Comparison of ENCODE assay signal across 1 cellular context in the genomic region with DNA sequence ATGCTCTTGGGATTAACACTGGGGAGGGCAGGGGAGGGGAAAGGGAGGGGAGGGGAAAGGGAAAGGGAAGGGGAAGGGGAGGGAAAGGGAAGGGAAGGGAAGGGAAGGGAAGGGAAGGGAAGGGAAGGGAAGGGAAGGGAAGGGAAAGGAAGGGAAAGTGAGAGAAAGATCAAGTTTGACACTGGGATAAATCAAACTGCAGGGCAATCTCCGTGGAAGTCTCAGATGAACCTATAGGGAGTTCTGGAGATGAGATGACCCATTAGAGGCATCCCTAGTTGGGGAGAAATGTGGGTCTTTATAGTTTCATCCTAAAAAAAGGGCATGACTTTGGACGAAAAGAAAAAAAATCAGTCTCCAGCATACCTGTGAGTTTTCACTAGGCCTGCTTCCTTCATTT.
A peak's percentile ranks its signal among the peaks of the same experiment; 100 is the strongest.
TF ChIP-seq lines count a peak whose summit lies in the region.

No MANE protein-coding gene starts in this region.

TF ChIP-seq in HepG2, 621 proteins besides CTCF, POLR2A, EP300 and RAD21 (continued from another document):
- TF ChIP-seq, protein P1, sequence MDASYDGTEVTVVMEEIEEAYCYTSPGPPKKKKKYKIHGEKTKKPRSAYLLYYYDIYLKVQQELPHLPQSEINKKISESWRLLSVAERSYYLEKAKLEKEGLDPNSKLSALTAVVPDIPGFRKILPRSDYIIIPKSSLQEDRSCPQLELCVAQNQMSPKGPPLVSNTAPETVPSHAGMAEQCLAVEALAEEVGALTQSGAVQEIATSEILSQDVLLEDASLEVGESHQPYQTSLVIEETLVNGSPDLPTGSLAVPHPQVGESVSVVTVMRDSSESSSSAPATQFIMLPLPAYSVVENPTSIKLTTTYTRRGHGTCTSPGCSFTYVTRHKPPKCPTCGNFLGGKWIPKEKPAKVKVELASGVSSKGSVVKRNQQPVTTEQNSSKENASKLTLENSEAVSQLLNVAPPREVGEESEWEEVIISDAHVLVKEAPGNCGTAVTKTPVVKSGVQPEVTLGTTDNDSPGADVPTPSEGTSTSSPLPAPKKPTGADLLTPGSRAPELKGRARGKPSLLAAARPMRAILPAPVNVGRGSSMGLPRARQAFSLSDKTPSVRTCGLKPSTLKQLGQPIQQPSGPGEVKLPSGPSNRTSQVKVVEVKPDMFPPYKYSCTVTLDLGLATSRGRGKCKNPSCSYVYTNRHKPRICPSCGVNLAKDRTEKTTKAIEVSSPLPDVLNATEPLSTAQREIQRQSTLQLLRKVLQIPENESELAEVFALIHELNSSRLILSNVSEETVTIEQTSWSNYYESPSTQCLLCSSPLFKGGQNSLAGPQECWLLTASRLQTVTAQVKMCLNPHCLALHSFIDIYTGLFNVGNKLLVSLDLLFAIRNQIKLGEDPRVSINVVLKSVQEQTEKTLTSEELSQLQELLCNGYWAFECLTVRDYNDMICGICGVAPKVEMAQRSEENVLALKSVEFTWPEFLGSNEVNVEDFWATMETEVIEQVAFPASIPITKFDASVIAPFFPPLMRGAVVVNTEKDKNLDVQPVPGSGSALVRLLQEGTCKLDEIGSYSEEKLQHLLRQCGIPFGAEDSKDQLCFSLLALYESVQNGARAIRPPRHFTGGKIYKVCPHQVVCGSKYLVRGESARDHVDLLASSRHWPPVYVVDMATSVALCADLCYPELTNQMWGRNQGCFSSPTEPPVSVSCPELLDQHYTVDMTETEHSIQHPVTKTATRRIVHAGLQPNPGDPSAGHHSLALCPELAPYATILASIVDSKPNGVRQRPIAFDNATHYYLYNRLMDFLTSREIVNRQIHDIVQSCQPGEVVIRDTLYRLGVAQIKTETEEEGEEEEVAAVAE (CRISPR knock-in tag; IDR thresholded peaks at IDR 0.05; ENCODE audit: borderline replicate concordance) = no peak
- TF ChIP-seq SALL2 (CRISPR knock-in tag; IDR thresholded peaks at IDR 0.05) = no peak
- peak; percentile 90 for TF ChIP-seq PCBP1 (IDR thresholded peaks at IDR 0.05; ENCODE audit: borderline replicate concordance, low read depth, low read length)
- TF ChIP-seq FLYWCH1 (CRISPR knock-in tag; IDR thresholded peaks at IDR 0.05) = no peak
- TF ChIP-seq, protein P2, sequence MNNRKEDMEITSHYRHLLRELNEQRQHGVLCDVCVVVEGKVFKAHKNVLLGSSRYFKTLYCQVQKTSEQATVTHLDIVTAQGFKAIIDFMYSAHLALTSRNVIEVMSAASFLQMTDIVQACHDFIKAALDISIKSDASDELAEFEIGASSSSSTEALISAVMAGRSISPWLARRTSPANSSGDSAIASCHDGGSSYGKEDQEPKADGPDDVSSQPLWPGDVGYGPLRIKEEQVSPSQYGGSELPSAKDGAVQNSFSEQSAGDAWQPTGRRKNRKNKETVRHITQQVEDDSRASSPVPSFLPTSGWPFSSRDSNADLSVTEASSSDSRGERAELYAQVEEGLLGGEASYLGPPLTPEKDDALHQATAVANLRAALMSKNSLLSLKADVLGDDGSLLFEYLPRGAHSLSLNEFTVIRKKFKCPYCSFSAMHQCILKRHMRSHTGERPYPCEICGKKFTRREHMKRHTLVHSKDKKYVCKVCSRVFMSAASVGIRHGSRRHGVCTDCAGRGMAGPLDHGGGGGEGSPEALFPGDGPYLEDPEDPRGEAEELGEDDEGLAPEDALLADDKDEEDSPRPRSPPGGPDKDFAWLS (CRISPR knock-in tag; IDR thresholded peaks at IDR 0.05; ENCODE audit: borderline replicate concordance) = no peak
- TF ChIP-seq PLRG1 (conservative IDR thresholded peaks at IDR 0.05) = no peak
- TF ChIP-seq ZSCAN29 (CRISPR knock-in tag; conservative IDR thresholded peaks at IDR 0.05) = no peak
